ENCODE assay signal across 11 cellular contexts in the genomic region with DNA sequence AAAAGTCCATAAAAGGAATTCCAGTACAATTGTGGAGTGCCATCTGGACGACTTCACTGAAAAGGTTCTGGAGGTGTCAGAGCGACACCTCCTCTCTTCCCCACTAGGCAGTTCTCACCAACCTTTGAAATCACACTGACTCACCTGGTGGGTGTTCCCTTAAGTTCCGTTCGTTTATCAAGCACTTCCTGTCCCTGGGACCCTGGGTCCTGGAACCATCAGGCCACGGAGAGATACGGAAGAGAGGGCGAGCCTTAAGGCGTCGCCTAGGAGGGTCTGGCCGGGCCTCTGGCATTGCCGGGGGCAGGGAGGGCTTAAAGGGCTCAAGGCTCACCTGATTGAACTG. TPM values are rescaled to one million over a fixed set of nuclear protein-coding genes. Genes with fewer than 3 reads are reported as not detected.
DNase-seq lines count a peak whose midpoint lies in the region; ATAC-seq and TF ChIP-seq lines count a peak whose summit lies in the region.
"Had no signal": no experiment of that assay in that cellular context is flagged by ENCODE, and none has a peak within 500 bp of the region (broad histone marks: within the 10 kb centered on the region; RNA-seq: fewer than 3 reads in every experiment).

No MANE protein-coding gene starts in this region.

- no peaks in the 10 kb centered on the region for H3F3A ChIP-seq in PC-9 (ENCODE audit: insufficient read depth, low read depth)

- H3K36me3 ChIP-seq in PC-9 (ENCODE audit: low read depth) = no peaks in the 10 kb centered on the region
- H3K36me3 ChIP-seq in trophoblast cell (ENCODE audit: control insufficient read depth in 1 of 2, insufficient read depth in 2 of 2, low read length in 2 of 2) = no peaks in the 10 kb centered on the region

- no peak overlapping the region for H3K4ac ChIP-seq in trophoblast cell (ENCODE audit: low read depth, low read length)

- intact Hi-C loops in PC-9 (cut with micrococcal nuclease; ENCODE audit: unreplicated experiment) = no loop called here

- H3K4me1 ChIP-seq in PC-9 (replicated peaks; ENCODE audit: insufficient read depth) (no peaks in the 10 kb centered on the region), foreskin keratinocyte (no peaks in the 10 kb centered on the region), trophoblast cell (ENCODE audit: control insufficient read depth in 1 of 2, insufficient read depth in 2 of 2, low read length in 2 of 2) (peaks cover 0 to 6% of the 10 kb centered on the region in 2 experiments)

- no peak overlapping the region for H4K91ac ChIP-seq in trophoblast cell (ENCODE audit: low read depth, low read length)

- H2BK5ac ChIP-seq in trophoblast cell (ENCODE audit: low read depth, low read length, poor library complexity) = no peak overlapping the region

- H3K27ac ChIP-seq in PC-9 = no peak overlapping the region
- H3K27ac ChIP-seq in foreskin keratinocyte = peak overlapping the region; percentile 20
- no peak overlapping the region for H3K27ac ChIP-seq in trophoblast cell (ENCODE audit: low read depth, low read length)

- peaks cover 14 to 16% of the 10 kb centered on the region in 2 donors for H3K27me3 Mint-ChIP-seq in T-cell

- H3K79me1 ChIP-seq in trophoblast cell (ENCODE audit: low read length) = no peaks in the 10 kb centered on the region

- H2AK5ac ChIP-seq in trophoblast cell (ENCODE audit: low read length) = no peak overlapping the region

- DNase-seq in DMS53 (lab: John Stamatoyannopoulos, UW) (peak; percentile 71), PC-9 (no peak), foreskin keratinocyte (peak; percentile 53 to 72), trophoblast cell (peak; percentile 18 to 55), T-cell (no peak)
- no peak for DNase-seq in stimulated activated CD4-positive, alpha-beta T cell treated with anti-CD3 and anti-CD28 coated beads, Interleukin-2, amount 100 ng/mL, for 24 hours
- DNase-seq: activated gamma-delta T cell had no signal

- H3K23ac ChIP-seq in trophoblast cell (ENCODE audit: low read length) = no peak overlapping the region

- H2BK120ac ChIP-seq in trophoblast cell (ENCODE audit: insufficient read depth, low read length, poor library complexity) = no peak overlapping the region

- no peak overlapping the region for H3K9ac ChIP-seq in trophoblast cell (ENCODE audit: low read length)

- POLR2A ChIA-PET in PC-9 (lab: Charles Lee; ENCODE audit: unreplicated experiment) = no interaction called here
- POLR2A ChIA-PET in T-cell (lab: Charles Lee) = no interaction called here

- no peak overlapping the region for H4K12ac ChIP-seq in trophoblast cell (ENCODE audit: low read depth, low read length)

- H3K4me1 Mint-ChIP-seq in T-cell = peaks cover 0 to 7% (median 0%) of the 10 kb centered on the region in 3 donors

- peak overlapping the region; percentile 40 for H4K8ac ChIP-seq in trophoblast cell (ENCODE audit: low read depth, low read length)

- H3K14ac ChIP-seq in trophoblast cell (ENCODE audit: low read length) = no peak overlapping the region

- H2BK12ac ChIP-seq in trophoblast cell (ENCODE audit: low read length) = no peak overlapping the region

- no peaks in the 10 kb centered on the region for H3K9me2 ChIP-seq in PC-9 (ENCODE audit: insufficient read depth)

- no peak overlapping the region for H3K18ac ChIP-seq in trophoblast cell (ENCODE audit: low read length)

- CTCF ChIA-PET in PC-9 (lab: Charles Lee) (no interaction called here), T-cell (lab: Charles Lee) (no interaction called here)

- no peaks in the 10 kb centered on the region for H3K36me3 Mint-ChIP-seq in T-cell

- H3K79me2 ChIP-seq in PC-9 (ENCODE audit: low read depth) (no peaks in the 10 kb centered on the region), trophoblast cell (ENCODE audit: control insufficient read depth, insufficient read depth, low read length, poor library complexity) (no peaks in the 10 kb centered on the region)

- H3K27ac Mint-ChIP-seq in T-cell = no peak overlapping the region

- H3K4me3 ChIP-seq in PC-9 (no peak overlapping the region), trophoblast cell (ENCODE audit: low read depth, low read length) (no peak overlapping the region)

- ATAC-seq in foreskin keratinocyte (peak; percentile 86), T-cell (replicated peaks in 1 of 4) (no peak), HG02870 (IDR thresholded peaks at IDR 0.05; ENCODE audit: unreplicated experiment) (no peak)
- ATAC-seq in activated CD4-positive, CD25-positive, alpha-beta regulatory T cell treated with anti-CD3 and anti-CD28 coated beads, Interleukin-2, amount 50 U/mL, for 24 hours = no peak

- no CpG with 5 or more reads among the region's 11 CpGs for WGBS in trophoblast cell (ENCODE audit: extremely low coverage, insufficient coverage, insufficient read length)

- H3K9me3 Mint-ChIP-seq in T-cell = peaks cover 4 to 7% (median 7%) of the 10 kb centered on the region in 3 donors

- no peak overlapping the region for H3K4me3 Mint-ChIP-seq in T-cell

- H4K20me1 ChIP-seq in PC-9 (ENCODE audit: insufficient read depth) = no peaks in the 10 kb centered on the region

- BruUV-seq in PC-9 (replicated peaks; lab: Mats Ljungman, UMichigan) = no TSS peak

- TF ChIP-seq CTCF in PC-9 (conservative IDR thresholded peaks at IDR 0.05) (no peak), foreskin keratinocyte (conservative IDR thresholded peaks at IDR 0.05) (peak; percentile 9)

- peaks cover 5% of the 10 kb centered on the region; the same call in 1 of the 2 replicates for H3K27me3 ChIP-seq in PC-9 (ENCODE audit: insufficient read depth, low read depth)
- no peaks in the 10 kb centered on the region for H3K27me3 ChIP-seq in foreskin keratinocyte
- no peaks in the 10 kb centered on the region for H3K27me3 ChIP-seq in trophoblast cell (ENCODE audit: insufficient read depth, low read length)

- H3K4me2 ChIP-seq in PC-9 (peak overlapping the region; percentile 30; the same call in 1 of the 2 replicates), trophoblast cell (ENCODE audit: low read length) (peak overlapping the region; percentile 75)

- H2AFZ ChIP-seq in PC-9 (peak overlapping the region; percentile 50), trophoblast cell (ENCODE audit: insufficient read depth, low read length, poor library complexity) (peak overlapping the region; percentile 30)

- no peaks in the 10 kb centered on the region for H3K9me3 ChIP-seq in PC-9 (ENCODE audit: insufficient read depth, low read depth)
- H3K9me3 ChIP-seq in trophoblast cell (ENCODE audit: insufficient read depth, low read depth, low read length) = no peaks in the 10 kb centered on the region

RNA-seq across cellular contexts. Expression of gene SPAG17, which starts 0.3 kb away (rescaled TPM):
- total RNA-seq in PC-9 (2021) = not detected in 2 replicates
- total RNA-seq in foreskin keratinocyte = 0.10 and 0.39 TPM in 2 replicates
- 0.18 and 0.20 TPM in 2 replicates for polyA plus RNA-seq in foreskin keratinocyte
- 0.69 and 0.73 TPM in 2 replicates for polyA plus RNA-seq in trophoblast cell (2013)
- not detected for total RNA-seq in T-cell
- total RNA-seq: LHCN-M2, SK-MEL-5 had no signal

Comparison
In these comparisons a context has a peak if more than half of its experiments do, and no peak if none do; other contexts are left out.
1. DNase-seq: peak in DMS53 (single experiment), foreskin keratinocyte (2 of 2) and trophoblast cell (2 of 2); none in PC-9 (0 of 2), stimulated activated CD4-positive, alpha-beta T cell treated with anti-CD3 and anti-CD28 coated beads, Interleukin-2, amount 100 ng/mL, for 24 hours (0 of 2) and T-cell (0 of 34).